ENCODE assay signal across 21 cellular contexts in genomic region chr2:10148268-10148667, GRCh38.
"Had no signal": no experiment of that assay in that cellular context is flagged by ENCODE, and none has a peak within 500 bp of the region (broad histone marks: within the 10 kb centered on the region; RNA-seq: fewer than 3 reads in every experiment).

No MANE protein-coding gene starts in this region.

- DNase-seq: Karpas-422, KG1, MG63, NCI-H1092, NCI-H1105 treated with DMSO at 0.1 percent for 48 hours, NCI-H1417 treated with DMSO at 0.1 percent for 48 hours, NCI-H146, NCI-H1694 treated with DMSO at 0.1 percent for 48 hours, NCI-H1930, NCI-H2081, NCI-H2171, NCI-H226, NCI-H446, NCI-H510A, NCI-H524 treated with DMSO at 0.1 percent for 48 hours, NCI-H69, NCI-H774, Right ventricle myocardium superior, RPMI8226, SIG-M5 had no signal

- FAIRE-seq: RCC 7860 had no signal
